1 cellular context compared by ENCODE assay signal in the genomic region with DNA sequence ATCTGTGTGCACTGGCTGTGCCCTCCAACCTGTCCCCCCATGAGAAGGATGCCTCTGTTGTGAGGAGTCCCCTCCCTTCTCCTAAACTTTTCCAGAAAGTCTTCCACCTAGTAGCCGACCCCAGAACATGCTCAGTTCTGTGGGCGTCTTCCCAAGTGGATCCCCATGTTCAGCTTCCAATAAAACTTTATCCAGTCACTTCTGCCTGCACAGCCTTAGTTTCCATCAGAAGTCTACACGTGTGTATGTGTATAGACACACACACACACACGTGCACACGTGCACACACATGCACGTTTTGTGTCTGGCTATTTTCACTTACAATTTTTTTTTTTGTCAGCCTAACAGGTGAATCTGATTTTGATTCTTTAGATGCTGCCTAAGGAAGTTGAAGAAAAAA.
TF ChIP-seq lines count a peak whose summit lies in the region.

No MANE protein-coding gene starts in this region.

TF ChIP-seq in K562, 482 proteins besides CTCF, POLR2A, EP300 and RAD21 (continued from another document):
- TF ChIP-seq, protein P1, sequence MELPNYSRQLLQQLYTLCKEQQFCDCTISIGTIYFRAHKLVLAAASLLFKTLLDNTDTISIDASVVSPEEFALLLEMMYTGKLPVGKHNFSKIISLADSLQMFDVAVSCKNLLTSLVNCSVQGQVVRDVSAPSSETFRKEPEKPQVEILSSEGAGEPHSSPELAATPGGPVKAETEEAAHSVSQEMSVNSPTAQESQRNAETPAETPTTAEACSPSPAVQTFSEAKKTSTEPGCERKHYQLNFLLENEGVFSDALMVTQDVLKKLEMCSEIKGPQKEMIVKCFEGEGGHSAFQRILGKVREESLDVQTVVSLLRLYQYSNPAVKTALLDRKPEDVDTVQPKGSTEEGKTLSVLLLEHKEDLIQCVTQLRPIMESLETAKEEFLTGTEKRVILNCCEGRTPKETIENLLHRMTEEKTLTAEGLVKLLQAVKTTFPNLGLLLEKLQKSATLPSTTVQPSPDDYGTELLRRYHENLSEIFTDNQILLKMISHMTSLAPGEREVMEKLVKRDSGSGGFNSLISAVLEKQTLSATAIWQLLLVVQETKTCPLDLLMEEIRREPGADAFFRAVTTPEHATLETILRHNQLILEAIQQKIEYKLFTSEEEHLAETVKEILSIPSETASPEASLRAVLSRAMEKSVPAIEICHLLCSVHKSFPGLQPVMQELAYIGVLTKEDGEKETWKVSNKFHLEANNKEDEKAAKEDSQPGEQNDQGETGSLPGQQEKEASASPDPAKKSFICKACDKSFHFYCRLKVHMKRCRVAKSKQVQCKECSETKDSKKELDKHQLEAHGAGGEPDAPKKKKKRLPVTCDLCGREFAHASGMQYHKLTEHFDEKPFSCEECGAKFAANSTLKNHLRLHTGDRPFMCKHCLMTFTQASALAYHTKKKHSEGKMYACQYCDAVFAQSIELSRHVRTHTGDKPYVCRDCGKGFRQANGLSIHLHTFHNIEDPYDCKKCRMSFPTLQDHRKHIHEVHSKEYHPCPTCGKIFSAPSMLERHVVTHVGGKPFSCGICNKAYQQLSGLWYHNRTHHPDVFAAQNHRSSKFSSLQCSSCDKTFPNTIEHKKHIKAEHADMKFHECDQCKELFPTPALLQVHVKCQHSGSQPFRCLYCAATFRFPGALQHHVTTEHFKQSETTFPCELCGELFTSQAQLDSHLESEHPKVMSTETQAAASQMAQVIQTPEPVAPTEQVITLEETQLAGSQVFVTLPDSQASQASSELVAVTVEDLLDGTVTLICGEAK (IDR thresholded peaks at IDR 0.05): peak; percentile 77
- TF ChIP-seq, protein P1 (CRISPR knock-in tag; IDR thresholded peaks at IDR 0.05): peak; percentile 71; the same call in 1 of the 2 replicates
- TF ChIP-seq LEF1 (IDR thresholded peaks at IDR 0.05) (no peak), RBM22 (IDR thresholded peaks at IDR 0.05; ENCODE audit: low read depth, low read length, poor library complexity, severe bottlenecking) (no peak), ZFP1 (CRISPR knock-in tag; IDR thresholded peaks at IDR 0.05) (no peak)
